In the genomic region with DNA sequence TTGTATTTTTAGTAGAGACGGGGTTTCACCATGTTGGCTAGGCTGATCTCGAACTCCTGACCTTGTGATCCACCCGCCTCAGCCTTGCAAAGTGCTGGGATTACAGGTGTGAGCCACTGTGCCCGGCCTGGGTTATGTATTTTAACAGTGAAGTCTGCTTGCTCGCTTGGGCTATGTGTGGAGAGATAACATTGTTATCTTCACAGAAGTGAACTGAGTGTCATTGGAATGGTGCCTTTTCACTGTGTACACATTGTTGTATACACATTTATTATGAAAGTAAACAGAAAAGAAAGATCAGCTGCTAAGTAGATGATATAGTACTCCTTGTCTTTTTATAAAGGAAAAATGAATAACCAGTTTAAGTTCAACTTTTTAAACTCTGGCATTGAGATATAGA, we compare ENCODE assay signal across 23 cellular contexts.
"Had no signal": no experiment of that assay in that cellular context is flagged by ENCODE, and none has a peak within 500 bp of the region (broad histone marks: within the 10 kb centered on the region; RNA-seq: fewer than 3 reads in every experiment).

No MANE protein-coding gene starts in this region.

- H3K27me3 Mint-ChIP-seq: activated B cell treated with CpG ODN at 0.5 μM for 24 hours; activated CD4-positive, alpha-beta T cell treated with anti-CD3 and anti-CD28 coated beads, Interleukin-2, amount 10 ng/mL, durations not matched to agents 7 days and 5 days; T-cell had no signal

- H3K27ac ChIP-seq: brain microvascular endothelial cell, dorsolateral prefrontal cortex, lower lobe of right lung, thyroid gland had no signal

- ATAC-seq: left cardiac atrium, lower lobe of right lung, T-cell had no signal

- H3K9me3 Mint-ChIP-seq: activated B cell treated with CpG ODN at 0.5 μM for 24 hours; activated CD4-positive, alpha-beta T cell treated with anti-CD3 and anti-CD28 coated beads, Interleukin-2, amount 10 ng/mL, durations not matched to agents 7 days and 5 days; activated T-helper 1 cell treated with anti-CD3 and anti-CD28 coated beads, Interleukin-12 subunit alpha, Interleukin-12 subunit beta, Interleukin-2, Interleukin-4 antibody, amounts not matched to agents 30 ng/mL and 10 ng/mL and 1 ng/mL, durations not matched to agents 14 hours and 24 hours and 36 hours; nephron; T-cell had no signal

- H3K9me3 ChIP-seq: lower lobe of right lung, thyroid gland had no signal

- H3K4me1 Mint-ChIP-seq: activated B cell treated with CpG ODN at 0.5 μM for 24 hours had no signal

- H3K4me3 Mint-ChIP-seq: activated B cell treated with CpG ODN at 0.5 μM for 24 hours; activated CD4-positive, alpha-beta T cell treated with anti-CD3 and anti-CD28 coated beads, Interleukin-2, amount 10 ng/mL, durations not matched to agents 7 days and 5 days; activated T-helper 1 cell treated with anti-CD3 and anti-CD28 coated beads, Interleukin-12 subunit alpha, Interleukin-12 subunit beta, Interleukin-2, Interleukin-4 antibody, amounts not matched to agents 30 ng/mL and 10 ng/mL and 1 ng/mL, durations not matched to agents 14 hours and 24 hours and 36 hours; nephron; T-cell had no signal

- H3K27me3 ChIP-seq: brain microvascular endothelial cell, dorsolateral prefrontal cortex, thyroid gland had no signal

- H3K4me1 ChIP-seq: lower lobe of right lung, thyroid gland had no signal

- H3K4me3 ChIP-seq: dorsolateral prefrontal cortex, lower lobe of right lung, thyroid gland had no signal

- DNase-seq: activated B cell treated with CpG ODN at 0.5 μM for 24 hours; activated CD4-positive, alpha-beta T cell treated with anti-CD3 and anti-CD28 coated beads, Interleukin-2, amount 10 ng/mL, durations not matched to agents 7 days and 5 days; activated CD8-positive, alpha-beta memory T cell treated with anti-CD3 and anti-CD28 coated beads, Interleukin-2, amount 50 U/mL, for 4 hours; activated gamma-delta T cell treated with Interleukin-2 at 50 U/mL for 16 hours; anterior cingulate cortex; brain microvascular endothelial cell; central memory CD4-positive, alpha-beta T cell; dorsolateral prefrontal cortex; foreskin melanocyte; glutamatergic neuron; hippocampal formation; left cardiac atrium; lower lobe of right lung; posterior cingulate gyrus; retina; stimulated activated CD4-positive, alpha-beta T cell treated with anti-CD3 and anti-CD28 coated beads, Interleukin-2, amount 100 ng/mL, for 24 hours; stimulated activated naive CD4-positive, alpha-beta T cell treated with Interleukin-2 at 50 U/mL for 16 hours; T-cell; thyroid gland had no signal

- FAIRE-seq: colon, islet of Langerhans had no signal

- H3K27ac Mint-ChIP-seq: activated B cell treated with CpG ODN at 0.5 μM for 24 hours; activated CD4-positive, alpha-beta T cell treated with anti-CD3 and anti-CD28 coated beads, Interleukin-2, amount 10 ng/mL, durations not matched to agents 7 days and 5 days; activated T-helper 1 cell treated with anti-CD3 and anti-CD28 coated beads, Interleukin-12 subunit alpha, Interleukin-12 subunit beta, Interleukin-2, Interleukin-4 antibody, amounts not matched to agents 30 ng/mL and 10 ng/mL and 1 ng/mL, durations not matched to agents 14 hours and 24 hours and 36 hours; nephron; T-cell had no signal
